Comparison of ENCODE assay signal across 13 cellular contexts in the genomic region with DNA sequence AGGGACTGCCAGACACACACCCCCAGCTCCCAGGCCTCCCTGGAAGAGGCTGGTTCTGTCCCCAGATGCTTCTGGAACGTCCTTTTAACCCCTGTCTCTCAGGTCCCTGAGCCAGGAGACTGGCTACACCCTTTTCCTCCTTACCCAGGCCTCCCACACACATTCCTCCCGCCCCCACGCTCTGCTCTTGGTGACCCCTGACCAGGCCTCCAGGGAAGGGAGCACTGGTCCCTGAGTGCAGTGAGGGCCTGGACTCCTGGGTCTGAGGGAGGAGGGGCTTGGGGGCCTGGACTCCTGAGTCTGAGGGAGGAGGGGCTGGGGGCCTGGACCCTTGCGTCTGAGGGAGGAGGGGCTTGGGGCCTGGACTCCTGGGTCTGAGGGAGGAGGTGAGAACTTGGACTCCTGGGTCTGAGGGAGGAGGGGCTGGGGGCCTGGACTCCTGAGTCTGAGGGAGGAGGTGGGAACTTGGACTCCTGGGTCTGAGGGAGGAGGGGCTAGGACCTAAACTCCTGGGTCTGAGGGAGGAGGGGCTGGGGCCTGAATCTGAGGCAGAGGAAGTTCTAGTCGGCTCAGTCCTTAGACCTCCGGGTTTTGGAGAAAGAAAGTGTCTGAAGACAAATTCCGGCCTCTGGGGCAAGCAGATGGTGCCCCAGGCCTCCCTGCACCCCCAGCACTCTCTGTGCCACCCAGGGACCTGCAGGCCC. TPM values are rescaled to one million over a fixed set of nuclear protein-coding genes. Genes with fewer than 3 reads are reported as not detected.
DNase-seq lines count a peak whose midpoint lies in the region; ATAC-seq and TF ChIP-seq lines count a peak whose summit lies in the region.
"Had no signal": no experiment of that assay in that cellular context is flagged by ENCODE, and none has a peak within 500 bp of the region (broad histone marks: within the 10 kb centered on the region; RNA-seq: fewer than 3 reads in every experiment).

No MANE protein-coding gene starts in this region.

- intact Hi-C loops in dorsolateral prefrontal cortex (cut with DNase I): loop anchor here (2.0 to 5.0 kb wide), 4 partner anchors 37 to 128 kb away; a partner anchor contains a TSS

- peaks cover 0 to 49% (median 6%) of the 10 kb centered on the region in 45 donors for H3K27me3 ChIP-seq in dorsolateral prefrontal cortex

- TF ChIP-seq CTCF in dorsolateral prefrontal cortex (IDR thresholded peaks at IDR 0.05 in 54 of 56, conservative IDR thresholded peaks at IDR 0.05 in 2 of 56; ENCODE audit: low read depth in 1 of 56, partially characterized antibody in 56 of 56): no peak

- in situ Hi-C loops in G401 (cut with HindIII; ENCODE audit: low sequenced_read_pairs): no loop called here

- peak; percentile 92 for DNase-seq in HT-29 (ENCODE audit: low spot score)
- DNase-seq in dorsolateral prefrontal cortex: no peak
- DNase-seq in left kidney (ENCODE audit: low read depth, low spot score): peak; percentile 94
- DNase-seq in substantia nigra (lab: John Stamatoyannopoulos, UW): peak in 1 of 49 donors; percentile 25
- no peak for DNase-seq in G401 (ENCODE audit: low spot score)
- DNase-seq: NCI-H1092, NCI-H1930, NCI-H526 treated with DMSO at 0.1 percent for 48 hours had no signal

- H3K27ac ChIP-seq in dorsolateral prefrontal cortex (peak overlapping the region in 58 of 59 donors; percentile 49 to 100 (median 96)), substantia nigra (ENCODE audit: low read depth, low read length, poor library complexity, severe bottlenecking) (peak overlapping the region; percentile 99)
- H3K27ac ChIP-seq: RWPE1, SK-N-MC had no signal

- peak overlapping the region; percentile 3 to 86 (median 62) for H3K4me3 ChIP-seq in dorsolateral prefrontal cortex
- H3K4me3 ChIP-seq: SK-N-MC had no signal

- ATAC-seq in HG03469 (IDR thresholded peaks at IDR 0.05; ENCODE audit: unreplicated experiment) (no peak), HG03135 (IDR thresholded peaks at IDR 0.05; ENCODE audit: unreplicated experiment) (no peak)

RNA-seq across cellular contexts. Expression of a gene that starts 0.5 kb away (rescaled TPM):
- 352 and 367 TPM in 2 replicates for total RNA-seq in HT-29 (2014; rRNA removed; shearing (Covaris generic))
- total RNA-seq in dorsolateral prefrontal cortex: 100 to 1,000 TPM in 16 of 120 experiments, 10 to 100 TPM in 99, 1 to 10 TPM in 5; 4.5 to 252 (median 44.7) TPM
- total RNA-seq in G401 (2014; rRNA removed; shearing (Covaris generic)): not detected in 2 replicates
- total RNA-seq: LHCN-M2 had no signal

RNA-seq across cellular contexts. Expression of a gene that starts 14.9 kb away (rescaled TPM):
- total RNA-seq in HT-29 (2014; rRNA removed; shearing (Covaris generic)): 0.13 and 0.31 TPM in 2 replicates
- 10 to 100 TPM in 67 of 120 experiments, 1 to 10 TPM in 53; 2.0 to 32.7 (median 10.5) TPM for total RNA-seq in dorsolateral prefrontal cortex
- not detected in 2 replicates for total RNA-seq in G401 (2014; rRNA removed; shearing (Covaris generic))
- total RNA-seq: LHCN-M2 had no signal

RNA-seq across cellular contexts. Expression of a gene that starts 16.0 kb away (rescaled TPM):
- total RNA-seq in HT-29 (2014; rRNA removed; shearing (Covaris generic)): 0.08 and 0.13 TPM in 2 replicates
- 1 to 10 TPM in 69 of 120 experiments, under 1 TPM in 34, not detected in 17; 0.29 to 4.5 (median 1.5) TPM for total RNA-seq in dorsolateral prefrontal cortex
- total RNA-seq in G401 (2014; rRNA removed; shearing (Covaris generic)): 0.58 TPM in 1 of 2 replicates, not detected in the other
- total RNA-seq: LHCN-M2 had no signal

RNA-seq across cellular contexts. Expression of a gene that starts 32.5 kb away (rescaled TPM):
- 4.2 and 8.7 TPM in 2 replicates for total RNA-seq in HT-29 (2014; rRNA removed; shearing (Covaris generic))
- total RNA-seq in dorsolateral prefrontal cortex: 1 to 10 TPM in 4 of 120 experiments, not detected in 116; 1.5 to 3.0 (median 1.7) TPM
- total RNA-seq in G401 (2014; rRNA removed; shearing (Covaris generic)): not detected in 2 replicates
- total RNA-seq: LHCN-M2 had no signal

RNA-seq across cellular contexts. Expression of a gene that starts 50.6 kb away (rescaled TPM):
- total RNA-seq in HT-29 (2014; rRNA removed; shearing (Covaris generic)): 154 and 171 TPM in 2 replicates
- 1 to 10 TPM in 60 of 120 experiments, under 1 TPM in 50, not detected in 10; 0.24 to 3.6 (median 1.1) TPM for total RNA-seq in dorsolateral prefrontal cortex
- not detected in 2 replicates for total RNA-seq in G401 (2014; rRNA removed; shearing (Covaris generic))
- total RNA-seq: LHCN-M2 had no signal

Comparison
In these comparisons a context has a peak if more than half of its experiments do, and no peak if none do; other contexts are left out.
1. DNase-seq: peak in HT-29 (single experiment) and left kidney (single experiment); none in dorsolateral prefrontal cortex (0 of 10) and G401 (single experiment).